Comparison of ENCODE assay signal across 9 cellular contexts in genomic region chr16:2111412-2112335, GRCh38. TPM values are rescaled to one million over a fixed set of nuclear protein-coding genes. Genes with fewer than 3 reads are reported as not detected.
A peak's percentile ranks its signal among the peaks of the same experiment; 100 is the strongest.
DNase-seq lines count a peak whose midpoint lies in the region; ATAC-seq and TF ChIP-seq lines count a peak whose summit lies in the region.
"Not testable (repeated sequence)": the region's sequence is repeated elsewhere in the genome, so short reads cannot be mapped to it uniquely, and the experiment has no call there.
"Had no signal": no experiment of that assay in that cellular context is flagged by ENCODE, and none has a peak within 500 bp of the region (broad histone marks: within the 10 kb centered on the region; RNA-seq: fewer than 3 reads in every experiment).

No MANE protein-coding gene starts in this region.

- not testable (repeated sequence) for H3K27ac Mint-ChIP-seq in activated naive CD8-positive, alpha-beta T cell treated with anti-CD3 and anti-CD28 coated beads, Interleukin-2, amount 50 U/mL, for 24 hours; stimulated activated naive CD8-positive, alpha-beta T cell treated with anti-CD3 and anti-CD28 coated beads, Interleukin-15, amount 100 ng/mL, for 72 hours

- not testable (repeated sequence) for H3K36me3 Mint-ChIP-seq in activated naive CD8-positive, alpha-beta T cell treated with anti-CD3 and anti-CD28 coated beads, Interleukin-2, amount 50 U/mL, for 24 hours (ENCODE audit: low read depth)

- not testable (repeated sequence) for H3K27me3 ChIP-seq in right cardiac atrium (ENCODE audit: control insufficient read depth, insufficient read depth); lower lobe of right lung (ENCODE audit: low read depth); spleen (replicated peaks in 1 of 7)

- peak; percentile 7 for ATAC-seq in activated naive CD8-positive, alpha-beta T cell treated with anti-CD3 and anti-CD28 coated beads, Interleukin-2, amount 50 U/mL, for 24 hours
- ATAC-seq in esophagus mucosa, result peak; percentile 20
- peak; percentile 17 to 23 for ATAC-seq in right cardiac atrium
- ATAC-seq in left colon, result peak; percentile 11
- peak; percentile 31 to 44 for ATAC-seq in lower lobe of right lung
- ATAC-seq in stimulated activated naive CD8-positive, alpha-beta T cell treated with anti-CD3 and anti-CD28 coated beads, Interleukin-15, amount 100 ng/mL, for 72 hours, result peak; percentile 24

- WGBS in right cardiac atrium, result 94% methylated on average over 65 of the region's 65 CpGs
- WGBS in spleen, 5 donors, result 95 to 97% (median 96%) methylated on average over 49 to 65 of the region's 65 CpGs

- not testable (repeated sequence) for H3K27me3 Mint-ChIP-seq in activated naive CD8-positive, alpha-beta T cell treated with anti-CD3 and anti-CD28 coated beads, Interleukin-2, amount 50 U/mL, for 24 hours; stimulated activated naive CD8-positive, alpha-beta T cell treated with anti-CD3 and anti-CD28 coated beads, Interleukin-15, amount 100 ng/mL, for 72 hours

- TF ChIP-seq CTCF in lower lobe of right lung (IDR thresholded peaks at IDR 0.05); spleen (IDR thresholded peaks at IDR 0.05 in 8 of 11, conservative IDR thresholded peaks at IDR 0.05 in 3 of 11): not testable (repeated sequence)

- not testable (repeated sequence) for H3K27ac ChIP-seq in right cardiac atrium (ENCODE audit: low read length); lower lobe of right lung; spleen

- not testable (repeated sequence) for H3K4me3 ChIP-seq in right cardiac atrium (ENCODE audit: low read length); lower lobe of right lung; spleen

- DNase-seq in activated naive CD8-positive, alpha-beta T cell treated with anti-CD3 and anti-CD28 coated beads, Interleukin-2, amount 50 U/mL, for 24 hours; left colon; lower lobe of right lung; stimulated activated naive CD8-positive, alpha-beta T cell treated with anti-CD3 and anti-CD28 coated beads, Interleukin-15, amount 100 ng/mL, for 72 hours: not testable (repeated sequence)
- DNase-seq in right cardiac atrium (peak in 2 of 3 donors; percentile 10 to 57), spleen (peak; percentile 65)

- intact Hi-C loops in right cardiac atrium (cut with DNase I); left colon (cut with DNase I, micrococcal nuclease); lower lobe of right lung (cut with DNase I); spleen (cut with DNase I; ENCODE audit: low total_unique reads): not testable (repeated sequence)

- not testable (repeated sequence) for H3K4me1 ChIP-seq in right cardiac atrium (ENCODE audit: control insufficient read depth, insufficient read depth, low read length); lower lobe of right lung
- H3K4me1 ChIP-seq in spleen, result peaks cover 0 to 17% (median 6%) of the 10 kb centered on the region in 6 donors

- H3K36me3 ChIP-seq in lower lobe of right lung, result peaks cover 67% of the 10 kb centered on the region
- H3K36me3 ChIP-seq in spleen, result peaks cover 0 to 95% (median 57%) of the 10 kb centered on the region in 6 donors

- H3K9me3 ChIP-seq in right cardiac atrium (ENCODE audit: control insufficient read depth, low read length); lower lobe of right lung; spleen: not testable (repeated sequence)

- not testable (repeated sequence) for H3K4me1 Mint-ChIP-seq in activated naive CD8-positive, alpha-beta T cell treated with anti-CD3 and anti-CD28 coated beads, Interleukin-2, amount 50 U/mL, for 24 hours; stimulated activated naive CD8-positive, alpha-beta T cell treated with anti-CD3 and anti-CD28 coated beads, Interleukin-15, amount 100 ng/mL, for 72 hours

- not testable (repeated sequence) for H3K4me3 Mint-ChIP-seq in activated naive CD8-positive, alpha-beta T cell treated with anti-CD3 and anti-CD28 coated beads, Interleukin-2, amount 50 U/mL, for 24 hours; stimulated activated naive CD8-positive, alpha-beta T cell treated with anti-CD3 and anti-CD28 coated beads, Interleukin-15, amount 100 ng/mL, for 72 hours

- TF ChIP-seq POLR2A in spleen (IDR thresholded peaks at IDR 0.05), result not testable (repeated sequence)

- not testable (repeated sequence) for H3K9me3 Mint-ChIP-seq in activated naive CD8-positive, alpha-beta T cell treated with anti-CD3 and anti-CD28 coated beads, Interleukin-2, amount 50 U/mL, for 24 hours; stimulated activated naive CD8-positive, alpha-beta T cell treated with anti-CD3 and anti-CD28 coated beads, Interleukin-15, amount 100 ng/mL, for 72 hours

RNA-seq across cellular contexts. Expression of gene PKD1, which starts 24.0 kb away (rescaled TPM):
- total RNA-seq in esophagus mucosa, result 34.8 TPM
- total RNA-seq in right cardiac atrium, result 100 to 1,000 TPM in 2 of 4 donors, 10 to 100 TPM in 2; 95.9 to 111 (median 99.1) TPM
- polyA plus RNA-seq in right cardiac atrium, result 98.4 TPM
- total RNA-seq in left colon, result 10 to 100 TPM; 75.1 to 76.7 TPM
- 81.6 TPM for total RNA-seq in lower lobe of right lung
- total RNA-seq in spleen, result 100 to 1,000 TPM in 2 of 7 donors, 10 to 100 TPM in 5; 64.0 to 124 (median 95.3) TPM
- 10 to 100 TPM; 14.0 to 60.9 (median 18.5) TPM for polyA plus RNA-seq in spleen

RNA-seq across cellular contexts. Expression of gene RAB26, which starts 36.8 kb away (rescaled TPM):
- 6.0 TPM for total RNA-seq in esophagus mucosa
- under 1 TPM in 3 of 4 donors, not detected in 1; 0.24 to 0.89 (median 0.88) TPM for total RNA-seq in right cardiac atrium
- polyA plus RNA-seq in right cardiac atrium, result 0.95 TPM
- total RNA-seq in left colon, result 10 to 100 TPM; 24.9 to 27.2 TPM
- total RNA-seq in lower lobe of right lung, result 0.80 TPM
- total RNA-seq in spleen, result 1 to 10 TPM in 4 of 7 donors, under 1 TPM in 2, not detected in 1; 0.26 to 7.9 (median 1.2) TPM
- polyA plus RNA-seq in spleen, result 1 to 10 TPM in 2 of 3 donors, under 1 TPM in 1; 0.91 to 1.5 (median 1.4) TPM
- total RNA-seq: CD4-positive, CD25-positive, alpha-beta regulatory T cell; CD8-positive, alpha-beta T cell had no signal

RNA-seq across cellular contexts. Expression of gene TRAF7, which starts 43.9 kb away (rescaled TPM):
- 96.6 TPM for total RNA-seq in esophagus mucosa
- total RNA-seq in right cardiac atrium, result 10 to 100 TPM; 26.1 to 39.2 (median 33.0) TPM
- polyA plus RNA-seq in right cardiac atrium, result 17.7 TPM
- 10 to 100 TPM; 94.5 to 99.8 TPM for total RNA-seq in left colon
- 61.9 TPM for total RNA-seq in lower lobe of right lung
- total RNA-seq in spleen, result 10 to 100 TPM; 41.5 to 63.9 (median 50.9) TPM
- 10 to 100 TPM; 22.0 to 37.6 (median 23.3) TPM for polyA plus RNA-seq in spleen
